In genomic region chrX:119721926-119722325, GRCh38 we compare ENCODE assay signal across 29 cellular contexts. TPM values are rescaled to one million over a fixed set of nuclear protein-coding genes. Genes with fewer than 3 reads are reported as not detected.
"Had no signal": no experiment of that assay in that cellular context is flagged by ENCODE, and none has a peak within 500 bp of the region (broad histone marks: within the 10 kb centered on the region; RNA-seq: fewer than 3 reads in every experiment).

No MANE protein-coding gene starts in this region.

- H3K36me3 Mint-ChIP-seq: stimulated activated effector memory CD8-positive, alpha-beta T cell treated with anti-CD3 and anti-CD28 coated beads, Interleukin-12 subunit alpha, Interleukin-12 subunit beta, amount 100 ng/mL, for 72 hours; stimulated activated memory B cell treated with anti-CD40 and anti-IgM and Interleukin-4, amounts not matched to agents 10 μg/mL and 1 μg/mL and 100 μg/mL, for 72 hours; stimulated activated naive B cell treated with anti-CD40 and anti-IgM and Interleukin-4, amounts not matched to agents 10 μg/mL and 1 μg/mL and 100 μg/mL, for 72 hours; type B pancreatic cell had no signal

- ATAC-seq: stimulated activated effector memory CD8-positive, alpha-beta T cell treated with anti-CD3 and anti-CD28 coated beads, Interleukin-12 subunit alpha, Interleukin-12 subunit beta, amount 100 ng/mL, for 72 hours; stimulated activated memory B cell treated with anti-CD40 and anti-IgM and Interleukin-4, amounts not matched to agents 10 μg/mL and 1 μg/mL and 100 μg/mL, for 72 hours; stimulated activated naive B cell treated with anti-CD40 and anti-IgM and Interleukin-4, amounts not matched to agents 10 μg/mL and 1 μg/mL and 100 μg/mL, for 72 hours; stimulated activated naive CD8-positive, alpha-beta T cell treated with anti-CD3 and anti-CD28 coated beads, Interleukin-15, amount 100 ng/mL, for 72 hours; stimulated activated naive CD8-positive, alpha-beta T cell treated with anti-CD3 and anti-CD28 coated beads, Interleukin-15, Interleukin-2, amounts not matched to agents 100 U/mL and 50 U/mL, for 24 hours; upper lobe of right lung had no signal

- H3K27me3 ChIP-seq: stomach, suprapubic skin, testis, thyroid gland, tibial artery, tibial nerve, transverse colon, upper lobe of left lung, upper lobe of right lung, uterus, vagina had no signal

- DNase-seq: stimulated activated CD4-positive, alpha-beta T cell treated with anti-CD3 and anti-CD28 coated beads, Interleukin-2, amount 100 ng/mL, for 48 hours; stimulated activated CD4-positive, alpha-beta T cell treated with anti-CD3 and anti-CD28 coated beads, Interleukin-4, amount 100 ng/mL, for 1 hour; stimulated activated CD4-positive, alpha-beta T cell treated with anti-CD3 and anti-CD28 coated beads, Interleukin-4, amount 100 ng/mL, for 24 hours; stimulated activated CD4-positive, alpha-beta T cell treated with anti-CD3 and anti-CD28 coated beads, Interleukin-4, amount 100 ng/mL, for 4 hours; stimulated activated CD8-positive, alpha-beta memory T cell treated with anti-CD3 and anti-CD28 coated beads, Interleukin-4, amount 100 ng/mL, for 48 hours; stimulated activated naive B cell treated with anti-CD40 and anti-IgM and Interleukin-4, amounts not matched to agents 10 μg/mL and 1 μg/mL and 100 μg/mL, for 72 hours; stimulated activated naive CD4-positive, alpha-beta T cell; stimulated activated naive CD4-positive, alpha-beta T cell treated with Interleukin-2 at 50 U/mL for 16 hours; stimulated activated naive CD8-positive, alpha-beta T cell treated with anti-CD3 and anti-CD28 coated beads, Interleukin-15, amount 100 ng/mL, for 72 hours; stimulated activated naive CD8-positive, alpha-beta T cell treated with anti-CD3 and anti-CD28 coated beads, Interleukin-15, Interleukin-2, amounts not matched to agents 100 U/mL and 50 U/mL, for 24 hours; stomach; substantia nigra; testis; thyroid gland; tibial artery; transverse colon; trophoblast cell; upper lobe of left lung; upper lobe of right lung; uterus had no signal

- H3K4me1 Mint-ChIP-seq: stimulated activated memory B cell treated with anti-CD40 and anti-IgM and Interleukin-4, amounts not matched to agents 10 μg/mL and 1 μg/mL and 100 μg/mL, for 72 hours; stimulated activated naive B cell treated with anti-CD40 and anti-IgM and Interleukin-4, amounts not matched to agents 10 μg/mL and 1 μg/mL and 100 μg/mL, for 72 hours had no signal

- H3K4me3 Mint-ChIP-seq: stimulated activated effector memory CD8-positive, alpha-beta T cell treated with anti-CD3 and anti-CD28 coated beads, Interleukin-12 subunit alpha, Interleukin-12 subunit beta, amount 100 ng/mL, for 72 hours; stimulated activated memory B cell treated with anti-CD40 and anti-IgM and Interleukin-4, amounts not matched to agents 10 μg/mL and 1 μg/mL and 100 μg/mL, for 72 hours; stimulated activated naive B cell treated with anti-CD40 and anti-IgM and Interleukin-4, amounts not matched to agents 10 μg/mL and 1 μg/mL and 100 μg/mL, for 72 hours; stimulated activated naive CD8-positive, alpha-beta T cell treated with anti-CD3 and anti-CD28 coated beads, Interleukin-15, amount 100 ng/mL, for 72 hours; stimulated activated naive CD8-positive, alpha-beta T cell treated with anti-CD3 and anti-CD28 coated beads, Interleukin-15, Interleukin-2, amounts not matched to agents 100 ng/mL and 50 ng/mL, for 24 hours; type B pancreatic cell had no signal

- H3K27ac ChIP-seq: stomach, suprapubic skin, testis, thoracic aorta, thyroid gland, tibial artery, tibial nerve, transverse colon, upper lobe of left lung, upper lobe of right lung, uterus, vagina had no signal

- H3K4me1 ChIP-seq: stomach, suprapubic skin, testis, thyroid gland, tibial artery, tibial nerve, transverse colon, upper lobe of left lung, upper lobe of right lung, uterus, vagina had no signal

- H3K27me3 Mint-ChIP-seq: stimulated activated memory B cell treated with anti-CD40 and anti-IgM and Interleukin-4, amounts not matched to agents 10 μg/mL and 1 μg/mL and 100 μg/mL, for 72 hours; stimulated activated naive B cell treated with anti-CD40 and anti-IgM and Interleukin-4, amounts not matched to agents 10 μg/mL and 1 μg/mL and 100 μg/mL, for 72 hours; stimulated activated naive CD8-positive, alpha-beta T cell treated with anti-CD3 and anti-CD28 coated beads, Interleukin-15, amount 100 ng/mL, for 72 hours; stimulated activated naive CD8-positive, alpha-beta T cell treated with anti-CD3 and anti-CD28 coated beads, Interleukin-15, Interleukin-2, amounts not matched to agents 100 ng/mL and 50 ng/mL, for 24 hours; type B pancreatic cell had no signal

- H3K4me3 ChIP-seq: stomach, suprapubic skin, testis, thoracic aorta, thyroid gland, tibial artery, tibial nerve, transverse colon, upper lobe of left lung, upper lobe of right lung, uterus, vagina had no signal

- FAIRE-seq: urothelium cell line had no signal

- H3K36me3 ChIP-seq: stomach, suprapubic skin, thoracic aorta, thyroid gland, tibial artery, tibial nerve, transverse colon, upper lobe of left lung, upper lobe of right lung, uterus, vagina had no signal

- H3K9me3 ChIP-seq: stomach, suprapubic skin, testis, thoracic aorta, thyroid gland, tibial artery, tibial nerve, transverse colon, upper lobe of left lung, upper lobe of right lung, uterus, vagina had no signal

- H3K27ac Mint-ChIP-seq: stimulated activated effector memory CD8-positive, alpha-beta T cell treated with anti-CD3 and anti-CD28 coated beads, Interleukin-12 subunit alpha, Interleukin-12 subunit beta, amount 100 ng/mL, for 72 hours; stimulated activated memory B cell treated with anti-CD40 and anti-IgM and Interleukin-4, amounts not matched to agents 10 μg/mL and 1 μg/mL and 100 μg/mL, for 72 hours; stimulated activated naive B cell treated with anti-CD40 and anti-IgM and Interleukin-4, amounts not matched to agents 10 μg/mL and 1 μg/mL and 100 μg/mL, for 72 hours; stimulated activated naive CD8-positive, alpha-beta T cell treated with anti-CD3 and anti-CD28 coated beads, Interleukin-15, amount 100 ng/mL, for 72 hours; stimulated activated naive CD8-positive, alpha-beta T cell treated with anti-CD3 and anti-CD28 coated beads, Interleukin-15, Interleukin-2, amounts not matched to agents 100 ng/mL and 50 ng/mL, for 24 hours; type B pancreatic cell had no signal

- H3K9me3 Mint-ChIP-seq: stimulated activated effector memory CD8-positive, alpha-beta T cell treated with anti-CD3 and anti-CD28 coated beads, Interleukin-12 subunit alpha, Interleukin-12 subunit beta, amount 100 ng/mL, for 72 hours; stimulated activated memory B cell treated with anti-CD40 and anti-IgM and Interleukin-4, amounts not matched to agents 10 μg/mL and 1 μg/mL and 100 μg/mL, for 72 hours; stimulated activated naive B cell treated with anti-CD40 and anti-IgM and Interleukin-4, amounts not matched to agents 10 μg/mL and 1 μg/mL and 100 μg/mL, for 72 hours; stimulated activated naive CD8-positive, alpha-beta T cell treated with anti-CD3 and anti-CD28 coated beads, Interleukin-15, amount 100 ng/mL, for 72 hours; stimulated activated naive CD8-positive, alpha-beta T cell treated with anti-CD3 and anti-CD28 coated beads, Interleukin-15, Interleukin-2, amounts not matched to agents 100 ng/mL and 50 ng/mL, for 24 hours; type B pancreatic cell had no signal

RNA-seq across cellular contexts. Expression of gene SOWAHD, which starts 36.5 kb away (rescaled TPM):
- total RNA-seq: thoracic aorta, thyroid gland, vagina had no signal
